Comparison of ENCODE assay signal across 7 cellular contexts in genomic region chrX:110167952-110168451, GRCh38.
DNase-seq lines count a peak whose midpoint lies in the region; ATAC-seq and TF ChIP-seq lines count a peak whose summit lies in the region.

No MANE protein-coding gene starts in this region.

- no peak overlapping the region for H3K9ac ChIP-seq in SU-DHL-6 (ENCODE audit: low read length)

- peak; percentile 41 for TF ChIP-seq CTCF in SU-DHL-6 (IDR thresholded peaks at IDR 0.05; ENCODE audit: insufficient read depth, low read length, poor library complexity, severe bottlenecking)
- peak; percentile 11 to 46 (median 26) for TF ChIP-seq CTCF in adrenal gland (IDR thresholded peaks at IDR 0.05)

- H4K20me1 ChIP-seq in SU-DHL-6 (ENCODE audit: low read depth, low read length) = no peaks in the 10 kb centered on the region

- no peaks in the 10 kb centered on the region for H3F3A ChIP-seq in SU-DHL-6 (ENCODE audit: insufficient read depth)

- no peak overlapping the region for H2AFZ ChIP-seq in SU-DHL-6 (ENCODE audit: low read depth, low read length, severe bottlenecking)

- no peaks in the 10 kb centered on the region for H3K9me3 ChIP-seq in SU-DHL-6 (ENCODE audit: insufficient read depth, low read length)
- H3K9me3 ChIP-seq in adrenal gland (replicated peaks in 1 of 3) = no peaks in the 10 kb centered on the region

- H3K79me2 ChIP-seq in SU-DHL-6 (ENCODE audit: insufficient read depth, low read length) = no peaks in the 10 kb centered on the region

- DNase-seq in adrenal gland = no peak
- DNase-seq in left kidney (ENCODE audit: low read depth, low spot score) = peak; percentile 22
- peak; percentile 1 to 40 (median 10) for DNase-seq in stimulated activated naive CD4-positive, alpha-beta T cell (lab: John Stamatoyannopoulos, UW)
- DNase-seq in cortex of kidney (lab: John Stamatoyannopoulos, UW) = no peak
- no peak for DNase-seq in SKM-1 treated with dmso at 0.1 percent for 144 hours (lab: John Stamatoyannopoulos, UW; ENCODE audit: unreplicated experiment)

- no peaks in the 10 kb centered on the region for H3K4me1 ChIP-seq in adrenal gland (replicated peaks in 1 of 2)

- WGBS in adrenal gland, 4 donors = 35 to 70% (median 50%) methylated on average over 2 to 9 of the region's 9 CpGs

- intact Hi-C loops in adrenal gland (cut with DNase I) = no loop called here

- ATAC-seq in GM18517 (IDR thresholded peaks at IDR 0.05; ENCODE audit: unreplicated experiment) = peak; percentile 41

- no peak overlapping the region for H3K4me3 ChIP-seq in SU-DHL-6 (ENCODE audit: insufficient read depth, low read length, poor library complexity, severe bottlenecking)
- no peak overlapping the region for H3K4me3 ChIP-seq in adrenal gland

- no peak overlapping the region for H3K4me2 ChIP-seq in SU-DHL-6 (ENCODE audit: low read depth, low read length, poor library complexity, severe bottlenecking)

- H3K36me3 ChIP-seq in SU-DHL-6 (ENCODE audit: low read length) (no peaks in the 10 kb centered on the region), adrenal gland (replicated peaks in 1 of 2) (no peaks in the 10 kb centered on the region)

- H3K27me3 ChIP-seq in SU-DHL-6 (ENCODE audit: low read length) = no peaks in the 10 kb centered on the region
- H3K27me3 ChIP-seq in adrenal gland = peaks cover 5% of the 10 kb centered on the region

- H3K9me2 ChIP-seq in SU-DHL-6 (replicated peaks; ENCODE audit: insufficient read depth, low read length) = no peaks in the 10 kb centered on the region

- H3K27ac ChIP-seq in SU-DHL-6 (ENCODE audit: low read depth, low read length) (no peak overlapping the region), adrenal gland (no peak overlapping the region)

- TF ChIP-seq POLR2A in adrenal gland (IDR thresholded peaks at IDR 0.05) = no peak

Comparison
In these comparisons a context has a peak if more than half of its experiments do, and no peak if none do; other contexts are left out.
1. DNase-seq: peak in left kidney (single experiment) and stimulated activated naive CD4-positive, alpha-beta T cell (6 of 6); none in adrenal gland (0 of 7), cortex of kidney (single experiment) and SKM-1 treated with dmso at 0.1 percent for 144 hours (single experiment).